Comparison of ENCODE assay signal across 30 cellular contexts in genomic region chr9:127693143-127693542, GRCh38. TPM values are rescaled to one million over a fixed set of nuclear protein-coding genes. Genes with fewer than 3 reads are reported as not detected.
"Had no signal": no experiment of that assay in that cellular context is flagged by ENCODE, and none has a peak within 500 bp of the region (broad histone marks: within the 10 kb centered on the region; RNA-seq: fewer than 3 reads in every experiment).

No MANE protein-coding gene starts in this region.

- H3K4me1 ChIP-seq: gastroesophageal sphincter, prostate gland, sigmoid colon, stomach, upper lobe of left lung had no signal

- H3K27me3 Mint-ChIP-seq: central memory CD8-positive, alpha-beta T cell; memory B cell had no signal

- H3K27ac Mint-ChIP-seq: memory B cell; natural killer cell; stimulated activated effector memory CD8-positive, alpha-beta T cell treated with anti-CD3 and anti-CD28 coated beads, Interleukin-12 subunit alpha, Interleukin-12 subunit beta, amount 100 ng/mL, for 72 hours had no signal

- H3K4me3 Mint-ChIP-seq: central memory CD8-positive, alpha-beta T cell; immature natural killer cell; memory B cell; natural killer cell; stimulated activated effector memory CD8-positive, alpha-beta T cell treated with anti-CD3 and anti-CD28 coated beads, Interleukin-12 subunit alpha, Interleukin-12 subunit beta, amount 100 ng/mL, for 72 hours had no signal

- H3K4me3 ChIP-seq: coronary artery, gastroesophageal sphincter, lung, prostate gland, sigmoid colon, stomach, thoracic aorta, tibial nerve, upper lobe of left lung had no signal

- H3K9me3 ChIP-seq: gastroesophageal sphincter, neutrophil, prostate gland, sigmoid colon, stomach, thoracic aorta, tibial nerve, upper lobe of left lung had no signal

- H3K36me3 ChIP-seq: neutrophil, prostate gland had no signal

- H3K9me3 Mint-ChIP-seq: central memory CD8-positive, alpha-beta T cell; immature natural killer cell; memory B cell; natural killer cell; stimulated activated effector memory CD8-positive, alpha-beta T cell treated with anti-CD3 and anti-CD28 coated beads, Interleukin-12 subunit alpha, Interleukin-12 subunit beta, amount 100 ng/mL, for 72 hours had no signal

- H3K36me3 Mint-ChIP-seq: memory B cell, natural killer cell had no signal

- H3K4me1 Mint-ChIP-seq: central memory CD8-positive, alpha-beta T cell; memory B cell; natural killer cell; stimulated activated effector memory CD8-positive, alpha-beta T cell treated with anti-CD3 and anti-CD28 coated beads, Interleukin-12 subunit alpha, Interleukin-12 subunit beta, amount 100 ng/mL, for 72 hours had no signal

- H3K27me3 ChIP-seq: gastroesophageal sphincter, neutrophil, sigmoid colon, stomach, tibial nerve, upper lobe of left lung had no signal

- ATAC-seq: esophagus mucosa; gastroesophageal sphincter; left lobe of liver; natural killer cell; right cardiac atrium; stimulated activated effector memory CD8-positive, alpha-beta T cell treated with anti-CD3 and anti-CD28 coated beads, Interleukin-12 subunit alpha, Interleukin-12 subunit beta, amount 100 ng/mL, for 72 hours had no signal

- H3K27ac ChIP-seq: coronary artery, gastroesophageal sphincter, neutrophil, prostate gland, sigmoid colon, stomach, thoracic aorta, tibial nerve, upper lobe of left lung had no signal

- DNase-seq: effector CD4-positive, alpha-beta T cell; foreskin fibroblast; immature natural killer cell; natural killer cell; right cardiac atrium; sigmoid colon; stimulated activated CD4-positive, alpha-beta T cell treated with anti-CD3 and anti-CD28 coated beads, Interleukin-2, amount 100 ng/mL, for 24 hours; stimulated activated CD4-positive, alpha-beta T cell treated with anti-CD3 and anti-CD28 coated beads, Interleukin-4, amount 100 ng/mL, for 24 hours; stimulated activated naive CD4-positive, alpha-beta T cell treated with Interleukin-2 at 50 U/mL for 16 hours; stomach; upper lobe of left lung had no signal

RNA-seq across cellular contexts. Expression of gene CFAP157, which starts 13.6 kb away (rescaled TPM):
- total RNA-seq: chondrocyte, dermis microvascular lymphatic vessel endothelial cell, esophagus mucosa, left lobe of liver, liver, mononuclear cell, natural killer cell, right cardiac atrium, sigmoid colon, skeletal muscle tissue, subcutaneous adipose tissue had no signal

RNA-seq across cellular contexts. Expression of gene TTC16, which starts 22.7 kb away (rescaled TPM):
- total RNA-seq: chondrocyte, dermis microvascular lymphatic vessel endothelial cell, esophagus mucosa, gastroesophageal sphincter, left lobe of liver, osteocyte, sigmoid colon, skeletal muscle tissue, stomach had no signal
